Comparison of ENCODE assay signal across 22 cellular contexts in the genomic region with DNA sequence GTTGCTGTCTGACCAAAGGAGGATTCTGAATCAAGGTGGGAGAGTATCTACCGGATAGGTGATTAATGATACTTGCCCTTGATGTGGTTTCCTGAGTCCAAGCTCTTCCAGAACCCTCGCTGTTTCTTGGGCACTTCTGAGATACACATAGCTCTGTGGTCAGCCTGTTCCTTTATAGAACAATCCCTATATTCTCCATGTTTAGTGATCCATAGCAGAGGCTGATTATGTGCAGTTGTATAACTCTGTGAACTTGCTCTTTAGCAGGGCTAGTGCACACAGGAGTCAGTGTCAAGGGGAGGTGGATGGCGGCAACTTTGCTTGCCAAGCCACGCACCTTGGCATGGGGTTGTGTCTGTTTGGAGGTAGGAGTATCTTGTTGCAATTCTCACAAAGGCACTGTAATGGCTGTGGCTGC. TPM values are rescaled to one million over a fixed set of nuclear protein-coding genes. Genes with fewer than 3 reads are reported as not detected.
DNase-seq lines count a peak whose midpoint lies in the region; ATAC-seq, FAIRE-seq and TF ChIP-seq lines count a peak whose summit lies in the region.
"Had no signal": no experiment of that assay in that cellular context is flagged by ENCODE, and none has a peak within 500 bp of the region (broad histone marks: within the 10 kb centered on the region; RNA-seq: fewer than 3 reads in every experiment).

No MANE protein-coding gene starts in this region.

- H2AFZ ChIP-seq in K562 (ENCODE audit: low read depth, low read length) = no peak overlapping the region
- H2AFZ ChIP-seq in HepG2 (ENCODE audit: low read length) = peak overlapping the region; percentile 79

- POLR2A ChIA-PET in Caco-2 (lab: Charles Lee) = interaction anchor here (0.5 kb wide), 1 partner anchor 36 kb away, joined by 3 read pairs; the partner anchor contains the start of gene ARL4D
- POLR2A ChIA-PET in K562 (lab: Yijun Ruan, JAX) = interaction anchor here (1.0 kb wide), 1 partner anchor 17 kb away, joined by 3 read pairs; no protein-coding TSS in a partner anchor
- POLR2A ChIA-PET in HepG2 (lab: Yijun Ruan, JAX) = interaction anchor here (1.0 to 1.9 kb wide), 3 partner anchors 14 to 47 kb away, joined by 3 to 6 read pairs (median 5); no protein-coding TSS in a partner anchor
- POLR2A ChIA-PET in activated CD4-positive, alpha-beta memory T cell treated with anti-CD3 and anti-CD28 coated beads for 36 hours (lab: Charles Lee) = no interaction called here

- H3K79me2 ChIP-seq in K562 (ENCODE audit: control insufficient read depth, insufficient read depth, low read length) = no peaks in the 10 kb centered on the region
- no peaks in the 10 kb centered on the region for H3K79me2 ChIP-seq in HepG2 (ENCODE audit: insufficient read depth, low read length)

- no peaks in the 10 kb centered on the region for H3K9me1 ChIP-seq in K562 (ENCODE audit: control insufficient read depth, insufficient read depth, low read length)

- no peak overlapping the region for H3K9ac ChIP-seq in K562 (ENCODE audit: insufficient read depth in 1 of 2, low read depth in 2 of 2, low read length in 2 of 2)
- peak overlapping the region; percentile 43; the same call in 1 of the 2 replicates for H3K9ac ChIP-seq in HepG2 (ENCODE audit: insufficient read depth, low read depth, low read length)

- TF ChIP-seq RAD21 in K562 (CRISPR knock-in tag; conservative IDR thresholded peaks at IDR 0.05 in 1 of 2, IDR thresholded peaks at IDR 0.05 in 1 of 2) (no peak), HepG2 (CRISPR knock-in tag; IDR thresholded peaks at IDR 0.05) (no peak)

- H3K27me3 ChIP-seq in Caco-2 (replicated peaks; ENCODE audit: control insufficient read depth, insufficient read depth, low read length) (no peaks in the 10 kb centered on the region), K562 (ENCODE audit: control insufficient read depth in 2 of 2, insufficient read depth in 2 of 2, low read length in 2 of 2) (peaks cover 13 to 42% of the 10 kb centered on the region in 2 experiments; a peak in 4 of 5 replicates), HepG2 (ENCODE audit: control insufficient read depth in 1 of 2, insufficient read depth in 2 of 2, low read length in 2 of 2) (no peaks in the 10 kb centered on the region)

- H3K4me3 ChIP-seq in Caco-2 (ENCODE audit: low read depth, low read length) (no peak overlapping the region), K562 (no peak overlapping the region), HepG2 (replicated peaks in 1 of 3; ENCODE audit: insufficient read depth in 1 of 3, low read depth in 2 of 3, low read length in 3 of 3) (no peak overlapping the region; a peak in 1 of 6 replicates)
- H3K4me3 ChIP-seq: GM12878, lung, thoracic aorta had no signal

- H3K36me3 ChIP-seq in Caco-2 (ENCODE audit: control insufficient read depth, insufficient read depth, low read length) (no peaks in the 10 kb centered on the region), K562 (ENCODE audit: control insufficient read depth, insufficient read depth, low read length) (no peaks in the 10 kb centered on the region), HepG2 (replicated peaks in 1 of 2; ENCODE audit: control insufficient read depth in 1 of 2, insufficient read depth in 2 of 2, low read length in 2 of 2) (no peaks in the 10 kb centered on the region)
- H3K36me3 ChIP-seq: thoracic aorta had no signal

- BruUV-seq in Caco-2 (replicated peaks; lab: Mats Ljungman, UMichigan) = no TSS peak
- BruUV-seq in K562 (replicated peaks; lab: Mats Ljungman, UMichigan) = no TSS peak
- BruUV-seq in HepG2 (replicated peaks; lab: Mats Ljungman, UMichigan) = no TSS peak

- peak overlapping the region; percentile 35 for H3K27ac Mint-ChIP-seq in Caco-2 (ENCODE audit: unreplicated experiment)
- no peak overlapping the region for H3K27ac Mint-ChIP-seq in activated CD4-positive, alpha-beta memory T cell treated with anti-CD3 and anti-CD28 coated beads for 36 hours
- H3K27ac Mint-ChIP-seq: activated CD8-positive, alpha-beta memory T cell treated with anti-CD3 and anti-CD28 coated beads, Interleukin-2, amount 10 ng/mL, durations not matched to agents 7 days and 5 days; activated T-helper 1 cell treated with anti-CD3 and anti-CD28 coated beads, Interleukin-12 subunit alpha, Interleukin-12 subunit beta, Interleukin-2, Interleukin-4 antibody, amounts not matched to agents 30 ng/mL and 10 ng/mL and 1 ng/mL, durations not matched to agents 14 hours and 24 hours and 36 hours; CD14-positive monocyte; stimulated activated memory B cell treated with anti-CD40 and anti-IgM and Interleukin-4, amounts not matched to agents 10 μg/mL and 1 μg/mL and 100 μg/mL, for 72 hours had no signal

- no peaks in the 10 kb centered on the region for H3K27me3 Mint-ChIP-seq in Caco-2 (ENCODE audit: insufficient read depth, unreplicated experiment)
- peaks cover 15% of the 10 kb centered on the region for H3K27me3 Mint-ChIP-seq in activated CD4-positive, alpha-beta memory T cell treated with anti-CD3 and anti-CD28 coated beads for 36 hours
- H3K27me3 Mint-ChIP-seq: brain had no signal

- peaks cover 51% of the 10 kb centered on the region for H3K4me1 Mint-ChIP-seq in Caco-2 (ENCODE audit: low read depth, unreplicated experiment)
- no peaks in the 10 kb centered on the region for H3K4me1 Mint-ChIP-seq in activated CD4-positive, alpha-beta memory T cell treated with anti-CD3 and anti-CD28 coated beads for 36 hours (ENCODE audit: low read depth)
- H3K4me1 Mint-ChIP-seq: activated CD8-positive, alpha-beta memory T cell treated with anti-CD3 and anti-CD28 coated beads, Interleukin-2, amount 10 ng/mL, durations not matched to agents 7 days and 5 days had no signal

- in situ Hi-C loops in K562 (cut with MboI) (no loop called here), HepG2 (cut with HindIII; ENCODE audit: extremely low pct_ligation_motif_present, low pct_unique_long_range_greater_than_20kb) (no loop called here)

- TF ChIP-seq EP300 in K562 (IDR thresholded peaks at IDR 0.05; ENCODE audit: low read length) (no peak), HepG2 (IDR thresholded peaks at IDR 0.05; ENCODE audit: low read depth in 2 of 2, low read length in 2 of 2) (no peak), HepG2 (CRISPR knock-in tag; IDR thresholded peaks at IDR 0.05; ENCODE audit: borderline replicate concordance) (no peak)

- no peak for TF ChIP-seq CTCF in Caco-2 (IDR thresholded peaks at IDR 0.05; ENCODE audit: insufficient read depth in 1 of 2, low read depth in 1 of 2, low read length in 1 of 2, severe bottlenecking in 1 of 2, unreplicated experiment in 1 of 2)
- no peak for TF ChIP-seq CTCF in K562 (IDR thresholded peaks at IDR 0.05 in 2 of 3, conservative IDR thresholded peaks at IDR 0.05 in 1 of 3; ENCODE audit: insufficient read depth in 2 of 3, low read depth in 1 of 3, low read length in 3 of 3)
- TF ChIP-seq CTCF in HepG2 (CRISPR knock-in tag; IDR thresholded peaks at IDR 0.05) = no peak

- ATAC-seq in K562 (no peak), HepG2 (peak; percentile 48), GM21447 (IDR thresholded peaks at IDR 0.05; ENCODE audit: unreplicated experiment) (no peak)
- ATAC-seq: activated CD8-positive, alpha-beta memory T cell treated with anti-CD3 and anti-CD28 coated beads, Interleukin-2, amount 10 ng/mL, durations not matched to agents 7 days and 5 days; activated naive CD4-positive, alpha-beta T cell treated with anti-CD3 and anti-CD28 coated beads, Interleukin-2, amount 50 U/mL, for 72 hours; GM12878; stimulated activated memory B cell treated with anti-CD40 and anti-IgM and Interleukin-4, amounts not matched to agents 10 μg/mL and 1 μg/mL and 100 μg/mL, for 72 hours had no signal

- H3K4me3 Mint-ChIP-seq in Caco-2 (ENCODE audit: unreplicated experiment) = no peak overlapping the region
- no peak overlapping the region for H3K4me3 Mint-ChIP-seq in activated CD4-positive, alpha-beta memory T cell treated with anti-CD3 and anti-CD28 coated beads for 36 hours
- H3K4me3 Mint-ChIP-seq: activated CD8-positive, alpha-beta memory T cell treated with anti-CD3 and anti-CD28 coated beads, Interleukin-2, amount 10 ng/mL, durations not matched to agents 7 days and 5 days; activated T-helper 1 cell treated with anti-CD3 and anti-CD28 coated beads, Interleukin-12 subunit alpha, Interleukin-12 subunit beta, Interleukin-2, Interleukin-4 antibody, amounts not matched to agents 30 ng/mL and 10 ng/mL and 1 ng/mL, durations not matched to agents 14 hours and 24 hours and 36 hours; brain; CD14-positive monocyte; stimulated activated memory B cell treated with anti-CD40 and anti-IgM and Interleukin-4, amounts not matched to agents 10 μg/mL and 1 μg/mL and 100 μg/mL, for 72 hours had no signal

- no peaks in the 10 kb centered on the region for H3K9me3 Mint-ChIP-seq in Caco-2 (ENCODE audit: unreplicated experiment)
- H3K9me3 Mint-ChIP-seq in activated CD4-positive, alpha-beta memory T cell treated with anti-CD3 and anti-CD28 coated beads for 36 hours = no peaks in the 10 kb centered on the region
- H3K9me3 Mint-ChIP-seq: activated naive CD4-positive, alpha-beta T cell treated with anti-CD3 and anti-CD28 coated beads, Interleukin-2, amount 50 U/mL, for 72 hours; activated T-helper 1 cell treated with anti-CD3 and anti-CD28 coated beads, Interleukin-12 subunit alpha, Interleukin-12 subunit beta, Interleukin-2, Interleukin-4 antibody, amounts not matched to agents 30 ng/mL and 10 ng/mL and 1 ng/mL, durations not matched to agents 14 hours and 24 hours and 36 hours; stimulated activated memory B cell treated with anti-CD40 and anti-IgM and Interleukin-4, amounts not matched to agents 10 μg/mL and 1 μg/mL and 100 μg/mL, for 72 hours had no signal

- intact Hi-C loops in Caco-2 (cut with micrococcal nuclease; ENCODE audit: unreplicated experiment) (no loop called here), K562 (cut with micrococcal nuclease) (no loop called here), HepG2 (cut with micrococcal nuclease; ENCODE audit: unreplicated experiment) (no loop called here)
- intact Hi-C loops in activated CD4-positive, alpha-beta memory T cell treated with anti-CD3 and anti-CD28 coated beads for 36 hours (cut with micrococcal nuclease) = no loop called here

- H3K4me2 ChIP-seq in K562 (ENCODE audit: insufficient read depth, low read length) (no peak overlapping the region), HepG2 (ENCODE audit: low read depth, low read length) (peak overlapping the region; percentile 61)

- no peaks in the 10 kb centered on the region for H4K20me1 ChIP-seq in K562 (replicated peaks; ENCODE audit: control insufficient read depth, insufficient read depth, low read length)
- H4K20me1 ChIP-seq in HepG2 (ENCODE audit: insufficient read depth, low read length) = no peaks in the 10 kb centered on the region

- WGBS in K562 (ENCODE audit: insufficient coverage, low coverage, missing lambda C conversion rate) = 0% methylated on average over 4 of the region's 4 CpGs
- WGBS in HepG2 (ENCODE audit: low lambda C conversion rate) = 22% methylated on average over 4 of the region's 4 CpGs

- H3K36me3 Mint-ChIP-seq in Caco-2 (ENCODE audit: insufficient read depth, unreplicated experiment) = no peaks in the 10 kb centered on the region
- H3K36me3 Mint-ChIP-seq in activated CD4-positive, alpha-beta memory T cell treated with anti-CD3 and anti-CD28 coated beads for 36 hours = no peaks in the 10 kb centered on the region
- H3K36me3 Mint-ChIP-seq: activated CD8-positive, alpha-beta memory T cell treated with anti-CD3 and anti-CD28 coated beads, Interleukin-2, amount 10 ng/mL, durations not matched to agents 7 days and 5 days; activated naive CD4-positive, alpha-beta T cell treated with anti-CD3 and anti-CD28 coated beads, Interleukin-2, amount 50 U/mL, for 72 hours; brain; CD14-positive monocyte; stimulated activated memory B cell treated with anti-CD40 and anti-IgM and Interleukin-4, amounts not matched to agents 10 μg/mL and 1 μg/mL and 100 μg/mL, for 72 hours had no signal

- H3K27ac ChIP-seq in K562 (ENCODE audit: extremely low read depth, low read depth, low read length) = no peak overlapping the region
- no peak overlapping the region for H3K27ac ChIP-seq in HepG2 (ENCODE audit: extremely low read length, insufficient read depth, low read length)
- H3K27ac ChIP-seq: thoracic aorta had no signal

- TF ChIP-seq POLR2A in K562 (conservative IDR thresholded peaks at IDR 0.05) (no peak), HepG2 (IDR thresholded peaks at IDR 0.05; ENCODE audit: insufficient read depth in 1 of 2, low read depth in 2 of 2, low read length in 2 of 2) (no peak)

- H3K4me1 ChIP-seq in Caco-2 (peaks cover 59% of the 10 kb centered on the region), K562 (replicated peaks in 1 of 2; ENCODE audit: control insufficient read depth in 2 of 2, insufficient read depth in 2 of 2, low read length in 2 of 2) (no peaks in the 10 kb centered on the region), HepG2 (ENCODE audit: insufficient read depth, low read length) (peaks cover 77% of the 10 kb centered on the region)

- CTCF ChIA-PET in Caco-2 (lab: Charles Lee) = no interaction called here
- CTCF ChIA-PET in K562 (lab: Yijun Ruan, JAX; ENCODE audit: low intra/inter-chr PET ratio) = no interaction called here
- CTCF ChIA-PET in HepG2 (lab: Yijun Ruan, JAX; ENCODE audit: low intra/inter-chr PET ratio, low total read pairs) = no interaction called here
- CTCF ChIA-PET in activated CD4-positive, alpha-beta memory T cell treated with anti-CD3 and anti-CD28 coated beads for 36 hours (lab: Charles Lee) = no interaction called here

- DNase-seq in Caco-2 (no peak), NCI-H526 treated with DMSO at 0.1 percent for 48 hours (lab: John Stamatoyannopoulos, UW) (peak; percentile 32), K562 (ENCODE audit: extremely low read depth in 1 of 4, low spot score in 3 of 4) (no peak), HepG2 (ENCODE audit: low spot score) (no peak), pons (ENCODE audit: low spot score) (no peak), NCI-H2081 treated with DMSO at 0.1 percent for 48 hours (lab: John Stamatoyannopoulos, UW) (no peak)
- DNase-seq in activated CD4-positive, alpha-beta memory T cell treated with anti-CD3 and anti-CD28 coated beads for 36 hours = no peak
- DNase-seq: activated CD4-positive, alpha-beta T cell treated with anti-CD3 and anti-CD28 coated beads for 1 hour; activated CD8-positive, alpha-beta memory T cell treated with anti-CD3 and anti-CD28 coated beads, Interleukin-2, amount 10 ng/mL, durations not matched to agents 7 days and 5 days; cortex of kidney; NCI-H187; NCI-H446; NK-92 treated with Interleukin-12 subunit alpha and Interleukin-12 subunit beta, amount 100 ng/mL, for 24 hours had no signal

- no peaks in the 10 kb centered on the region for H3K9me3 ChIP-seq in Caco-2
- H3K9me3 ChIP-seq in K562 (replicated peaks; ENCODE audit: control insufficient read depth, insufficient read depth, low read depth, low read length) = no peaks in the 10 kb centered on the region
- no peaks in the 10 kb centered on the region for H3K9me3 ChIP-seq in HepG2 (ENCODE audit: low read length)
- H3K9me3 ChIP-seq: thoracic aorta had no signal

- peak; percentile 19 for FAIRE-seq in K562 (lab: Jason Lieb, UNC)
- FAIRE-seq in HepG2 (lab: Jason Lieb, UNC) = no peak
- FAIRE-seq: GM12878 had no signal

RNA-seq across cellular contexts. Expression of gene ARL4D, which starts 36.1 kb away (rescaled TPM):
- 16.0 and 19.9 TPM in 2 replicates for total RNA-seq in Caco-2 (2022)
- 0.26 and 0.72 TPM in 2 replicates for total RNA-seq in K562 (2011; cell fraction: chromatin; rRNA removed; ENCODE audit: low replicate concordance)
- 0.50 and 0.92 TPM in 2 replicates for total RNA-seq in K562 (2011; cell fraction: nucleolus; rRNA removed)
- total RNA-seq in K562 (2011; cell fraction: nucleoplasm; rRNA removed) = 0.38 and 0.73 TPM in 2 replicates
- total RNA-seq in K562 (2014; rRNA removed) = 0.41 and 0.61 TPM in 2 replicates
- 0.16 and 0.18 TPM in 2 replicates for total RNA-seq in K562 (2014; rRNA removed; fragmentation: Illumina TruSeq; extraction: Trizol)
- total RNA-seq in K562 (2015; rRNA removed; fragmentation: Illumina TruSeq; extraction: Trizol) = 0.43 and 0.49 TPM in 2 replicates
- total RNA-seq in K562 (2021) = 0.47 and 0.53 TPM in 2 replicates
- polyA plus RNA-seq in K562 (2011; rRNA removed) = 0.21 and 0.31 TPM in 2 replicates
- polyA plus RNA-seq in K562 (2011; cell fraction: cytosol; rRNA removed) = 0.40 and 0.41 TPM in 2 replicates
- 0.20 and 0.31 TPM in 2 replicates for polyA plus RNA-seq in K562 (2011; cell fraction: nucleus; rRNA removed)
- polyA plus RNA-seq in K562 (2012) = 0.64 and 1.6 TPM in 2 replicates
- 0.34 and 0.43 TPM in 2 replicates for polyA plus RNA-seq in K562 (2014; fragmentation: Illumina TruSeq; extraction: Trizol)
- polyA plus RNA-seq in K562 (2014; fragmentation: Nextera tagmentation; extraction: Ambion mirVana) = under 1 TPM in 1 of 2 experiments, not detected in 1; 0.07 TPM
- 0.21 and 0.62 TPM in 2 replicates for polyA plus RNA-seq in K562 (2014; rRNA removed)
- 0.12 and 0.32 TPM in 2 replicates for polyA minus RNA-seq in K562 (2011; rRNA and poly(A)+ RNA removed)
- polyA minus RNA-seq in K562 (2011; cell fraction: cytosol; rRNA and poly(A)+ RNA removed) = not detected in 2 replicates
- polyA minus RNA-seq in K562 (2011; cell fraction: nucleus; rRNA and poly(A)+ RNA removed) = 0.33 and 0.40 TPM in 2 replicates
- 9.0 and 9.5 TPM in 2 replicates for total RNA-seq in HepG2 (2016; rRNA removed; fragmentation: Illumina TruSeq; extraction: Trizol)
- total RNA-seq in HepG2 (2016; cell fraction: cytosol; rRNA removed; fragmentation: Illumina TruSeq; extraction: Trizol; ENCODE audit: low read depth) = 4.8 and 5.0 TPM in 2 replicates
- total RNA-seq in HepG2 (2016; cell fraction: insoluble cytoplasmic fraction; rRNA removed; fragmentation: Illumina TruSeq; extraction: Trizol) = 8.2 and 10.0 TPM in 2 replicates
- 6.9 and 7.7 TPM in 2 replicates for total RNA-seq in HepG2 (2016; cell fraction: membrane; rRNA removed; fragmentation: Illumina TruSeq; extraction: Trizol)
- total RNA-seq in HepG2 (2016; cell fraction: nucleus; rRNA removed; fragmentation: Illumina TruSeq; extraction: Trizol) = 5.3 and 7.3 TPM in 2 replicates
- 25.9 and 40.6 TPM in 2 replicates for polyA plus RNA-seq in HepG2 (2011; rRNA removed)
- 42.8 and 43.2 TPM in 2 replicates for polyA plus RNA-seq in HepG2 (2011; cell fraction: cytosol; rRNA removed)
- 20.5 and 34.1 TPM in 2 replicates for polyA plus RNA-seq in HepG2 (2011; cell fraction: nucleus; rRNA removed)
- polyA plus RNA-seq in HepG2 (2012) = 31.5 and 47.6 TPM in 2 replicates
- polyA plus RNA-seq in HepG2 (2016; cell fraction: cytosol; fragmentation: Illumina TruSeq; extraction: Trizol; ENCODE audit: low read depth) = 2.0 and 2.2 TPM in 2 replicates
- 11.6 and 13.8 TPM in 2 replicates for polyA plus RNA-seq in HepG2 (2016; cell fraction: insoluble cytoplasmic fraction; fragmentation: Illumina TruSeq; extraction: Trizol; ENCODE audit: low read depth)
- polyA plus RNA-seq in HepG2 (2016; cell fraction: membrane; fragmentation: Illumina TruSeq; extraction: Trizol; ENCODE audit: low read depth) = 3.2 TPM in 2 replicates
- polyA plus RNA-seq in HepG2 (2016; cell fraction: nucleus; fragmentation: Illumina TruSeq; extraction: Trizol; ENCODE audit: insufficient read depth, low read depth) = 12.2 and 15.4 TPM in 2 replicates
- polyA minus RNA-seq in HepG2 (2011; rRNA and poly(A)+ RNA removed; ENCODE audit: low replicate concordance) = 18.8 and 37.1 TPM in 2 replicates
- polyA minus RNA-seq in HepG2 (2011; cell fraction: cytosol; rRNA and poly(A)+ RNA removed) = 15.0 and 19.8 TPM in 2 replicates
- 8.9 and 13.3 TPM in 2 replicates for polyA minus RNA-seq in HepG2 (2011; cell fraction: nucleus; rRNA and poly(A)+ RNA removed)
- total RNA-seq in activated CD4-positive, alpha-beta memory T cell treated with anti-CD3 and anti-CD28 coated beads for 36 hours = 1 to 10 TPM; 2.3 TPM

RNA-seq across cellular contexts. Expression of gene DHX8, which starts 48.9 kb away (rescaled TPM):
- total RNA-seq in Caco-2 (2022) (56.3 and 66.8 TPM in 2 replicates), K562 (2014; rRNA removed) (26.1 and 29.3 TPM in 2 replicates), K562 (2014; rRNA removed; fragmentation: Illumina TruSeq; extraction: Trizol) (26.5 and 28.3 TPM in 2 replicates), K562 (2015; rRNA removed; fragmentation: Illumina TruSeq; extraction: Trizol) (25.6 and 29.2 TPM in 2 replicates), K562 (2021) (32.4 and 42.5 TPM in 2 replicates), HepG2 (2016; rRNA removed; fragmentation: Illumina TruSeq; extraction: Trizol) (48.9 and 66.9 TPM in 2 replicates)
- total RNA-seq in K562 (2011; cell fraction: chromatin; rRNA removed; ENCODE audit: low replicate concordance) = 44.2 and 47.1 TPM in 2 replicates
- 25.9 and 26.3 TPM in 2 replicates for total RNA-seq in K562 (2011; cell fraction: nucleolus; rRNA removed)
- 27.6 and 28.8 TPM in 2 replicates for total RNA-seq in K562 (2011; cell fraction: nucleoplasm; rRNA removed)
- polyA plus RNA-seq in K562 (2011; rRNA removed) (21.7 and 22.7 TPM in 2 replicates), K562 (2014; fragmentation: Illumina TruSeq; extraction: Trizol) (27.2 and 27.7 TPM in 2 replicates), K562 (2014; fragmentation: Nextera tagmentation; extraction: Ambion mirVana) (10 to 100 TPM; 23.1 to 24.5 TPM), K562 (2014; rRNA removed) (16.7 TPM in 2 replicates), HepG2 (2011; rRNA removed) (23.6 and 24.8 TPM in 2 replicates)
- 19.2 and 23.4 TPM in 2 replicates for polyA plus RNA-seq in K562 (2011; cell fraction: cytosol; rRNA removed)
- polyA plus RNA-seq in K562 (2011; cell fraction: nucleus; rRNA removed) = 19.4 and 19.6 TPM in 2 replicates
- 17.2 and 19.9 TPM in 2 replicates for polyA plus RNA-seq in K562 (2012)
- 57.1 and 57.6 TPM in 2 replicates for polyA minus RNA-seq in K562 (2011; rRNA and poly(A)+ RNA removed)
- polyA minus RNA-seq in K562 (2011; cell fraction: cytosol; rRNA and poly(A)+ RNA removed) = 21.8 and 23.5 TPM in 2 replicates
- polyA minus RNA-seq in K562 (2011; cell fraction: nucleus; rRNA and poly(A)+ RNA removed) = 13.1 and 18.3 TPM in 2 replicates
- total RNA-seq in HepG2 (2016; cell fraction: cytosol; rRNA removed; fragmentation: Illumina TruSeq; extraction: Trizol; ENCODE audit: low read depth) = 7.3 and 7.5 TPM in 2 replicates
- 48.9 and 59.5 TPM in 2 replicates for total RNA-seq in HepG2 (2016; cell fraction: insoluble cytoplasmic fraction; rRNA removed; fragmentation: Illumina TruSeq; extraction: Trizol)
- total RNA-seq in HepG2 (2016; cell fraction: membrane; rRNA removed; fragmentation: Illumina TruSeq; extraction: Trizol) = 13.7 and 14.3 TPM in 2 replicates
- total RNA-seq in HepG2 (2016; cell fraction: nucleus; rRNA removed; fragmentation: Illumina TruSeq; extraction: Trizol) = 36.4 and 38.7 TPM in 2 replicates
- 19.6 and 23.9 TPM in 2 replicates for polyA plus RNA-seq in HepG2 (2011; cell fraction: cytosol; rRNA removed)
- polyA plus RNA-seq in HepG2 (2011; cell fraction: nucleus; rRNA removed) = 28.8 and 31.8 TPM in 2 replicates
- 24.9 and 33.1 TPM in 2 replicates for polyA plus RNA-seq in HepG2 (2012)
- 1.9 and 2.2 TPM in 2 replicates for polyA plus RNA-seq in HepG2 (2016; cell fraction: cytosol; fragmentation: Illumina TruSeq; extraction: Trizol; ENCODE audit: low read depth)
- polyA plus RNA-seq in HepG2 (2016; cell fraction: insoluble cytoplasmic fraction; fragmentation: Illumina TruSeq; extraction: Trizol; ENCODE audit: low read depth) = 37.7 and 41.9 TPM in 2 replicates
- 4.4 and 5.7 TPM in 2 replicates for polyA plus RNA-seq in HepG2 (2016; cell fraction: membrane; fragmentation: Illumina TruSeq; extraction: Trizol; ENCODE audit: low read depth)
- 36.7 and 42.2 TPM in 2 replicates for polyA plus RNA-seq in HepG2 (2016; cell fraction: nucleus; fragmentation: Illumina TruSeq; extraction: Trizol; ENCODE audit: insufficient read depth, low read depth)
- polyA minus RNA-seq in HepG2 (2011; rRNA and poly(A)+ RNA removed; ENCODE audit: low replicate concordance) = 67.3 and 93.6 TPM in 2 replicates
- 36.8 and 37.9 TPM in 2 replicates for polyA minus RNA-seq in HepG2 (2011; cell fraction: cytosol; rRNA and poly(A)+ RNA removed)
- polyA minus RNA-seq in HepG2 (2011; cell fraction: nucleus; rRNA and poly(A)+ RNA removed) = 37.6 and 44.9 TPM in 2 replicates
- 10 to 100 TPM; 47.8 to 54.1 TPM for total RNA-seq in activated CD4-positive, alpha-beta memory T cell treated with anti-CD3 and anti-CD28 coated beads for 36 hours
